1 cellular context compared by ENCODE assay signal in the genomic region with DNA sequence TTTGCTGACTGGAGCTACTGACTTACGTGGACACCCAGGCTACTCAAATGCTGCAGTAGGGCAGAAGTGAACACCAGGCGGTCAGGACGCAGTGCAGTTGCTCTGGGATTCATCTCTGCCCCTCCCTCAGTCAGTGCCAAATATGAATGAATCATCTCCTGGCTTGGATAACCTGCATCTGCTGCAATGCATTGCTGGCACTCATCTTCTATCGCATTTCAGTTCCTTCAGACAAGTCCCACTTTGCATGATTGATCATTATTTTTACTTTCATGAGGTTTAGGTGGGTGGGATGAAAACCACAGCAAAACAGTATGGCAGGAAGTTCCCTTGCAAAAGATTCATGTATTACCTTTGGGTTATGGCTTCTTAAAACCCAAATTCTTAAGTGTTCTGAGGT.
TF ChIP-seq lines count a peak whose summit lies in the region.

No MANE protein-coding gene starts in this region.

TF ChIP-seq in SK-N-SH, 30 proteins besides CTCF, POLR2A, EP300 and RAD21 (continued from another document):
- TF ChIP-seq, protein P1, sequence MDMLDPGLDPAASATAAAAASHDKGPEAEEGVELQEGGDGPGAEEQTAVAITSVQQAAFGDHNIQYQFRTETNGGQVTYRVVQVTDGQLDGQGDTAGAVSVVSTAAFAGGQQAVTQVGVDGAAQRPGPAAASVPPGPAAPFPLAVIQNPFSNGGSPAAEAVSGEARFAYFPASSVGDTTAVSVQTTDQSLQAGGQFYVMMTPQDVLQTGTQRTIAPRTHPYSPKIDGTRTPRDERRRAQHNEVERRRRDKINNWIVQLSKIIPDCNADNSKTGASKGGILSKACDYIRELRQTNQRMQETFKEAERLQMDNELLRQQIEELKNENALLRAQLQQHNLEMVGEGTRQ (IDR thresholded peaks at IDR 0.05; ENCODE audit: borderline replicate concordance, low read depth, low read length), result no peak
- TF ChIP-seq POLR2AphosphoS5 (IDR thresholded peaks at IDR 0.05; ENCODE audit: low read depth, low read length) (peak; percentile 31; the same call in 1 of the 2 replicates), TAF1 (IDR thresholded peaks at IDR 0.05; ENCODE audit: borderline replicate concordance, low read depth, low read length) (no peak), MEF2A (IDR thresholded peaks at IDR 0.05; ENCODE audit: borderline replicate concordance, low read depth) (no peak), CHD2 (IDR thresholded peaks at IDR 0.05; ENCODE audit: low read length, partially characterized antibody) (no peak), GABPA (IDR thresholded peaks at IDR 0.05; ENCODE audit: low read depth) (no peak), GATA2 (CRISPR knock-in tag; IDR thresholded peaks at IDR 0.05) (no peak), NRF1 (IDR thresholded peaks at IDR 0.05; ENCODE audit: low read depth, low read length) (no peak), RXRA (IDR thresholded peaks at IDR 0.05; ENCODE audit: borderline replicate concordance, low read depth) (no peak), RFX5 (IDR thresholded peaks at IDR 0.05; ENCODE audit: low read length) (no peak), RCOR1 (IDR thresholded peaks at IDR 0.05; ENCODE audit: low read length) (no peak)
- TF ChIP-seq, protein P2, sequence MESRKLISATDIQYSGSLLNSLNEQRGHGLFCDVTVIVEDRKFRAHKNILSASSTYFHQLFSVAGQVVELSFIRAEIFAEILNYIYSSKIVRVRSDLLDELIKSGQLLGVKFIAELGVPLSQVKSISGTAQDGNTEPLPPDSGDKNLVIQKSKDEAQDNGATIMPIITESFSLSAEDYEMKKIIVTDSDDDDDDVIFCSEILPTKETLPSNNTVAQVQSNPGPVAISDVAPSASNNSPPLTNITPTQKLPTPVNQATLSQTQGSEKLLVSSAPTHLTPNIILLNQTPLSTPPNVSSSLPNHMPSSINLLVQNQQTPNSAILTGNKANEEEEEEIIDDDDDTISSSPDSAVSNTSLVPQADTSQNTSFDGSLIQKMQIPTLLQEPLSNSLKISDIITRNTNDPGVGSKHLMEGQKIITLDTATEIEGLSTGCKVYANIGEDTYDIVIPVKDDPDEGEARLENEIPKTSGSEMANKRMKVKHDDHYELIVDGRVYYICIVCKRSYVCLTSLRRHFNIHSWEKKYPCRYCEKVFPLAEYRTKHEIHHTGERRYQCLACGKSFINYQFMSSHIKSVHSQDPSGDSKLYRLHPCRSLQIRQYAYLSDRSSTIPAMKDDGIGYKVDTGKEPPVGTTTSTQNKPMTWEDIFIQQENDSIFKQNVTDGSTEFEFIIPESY (IDR thresholded peaks at IDR 0.05; ENCODE audit: borderline replicate concordance, low read depth), result no peak
